ENCODE assay signal across 18 cellular contexts in the genomic region with DNA sequence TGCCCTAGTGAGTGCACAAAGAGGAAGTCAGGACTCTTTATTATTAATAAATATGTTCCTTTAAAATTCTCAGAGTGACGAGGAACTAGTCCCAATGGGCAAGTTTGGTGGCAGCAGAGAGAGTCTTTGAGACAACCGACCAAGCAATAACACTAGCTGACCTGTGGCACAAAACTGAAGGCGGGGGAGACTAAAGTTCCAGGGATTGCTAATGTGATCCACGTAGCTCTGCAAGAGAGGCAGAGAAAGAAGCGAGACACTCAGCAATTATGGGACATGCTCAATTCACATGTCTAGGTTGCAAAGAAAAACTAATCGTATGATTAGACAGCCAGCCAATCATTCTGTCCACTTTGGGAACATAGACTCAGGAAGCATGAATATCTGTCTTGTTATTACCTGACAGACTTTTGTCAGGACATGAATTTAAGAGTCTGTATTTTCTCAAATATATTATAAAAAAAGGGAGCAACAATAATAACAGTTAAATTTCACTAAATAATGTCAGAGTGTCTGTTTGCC.
DNase-seq lines count a peak whose midpoint lies in the region; ATAC-seq, FAIRE-seq and TF ChIP-seq lines count a peak whose summit lies in the region.
"Had no signal": no experiment of that assay in that cellular context is flagged by ENCODE, and none has a peak within 500 bp of the region (broad histone marks: within the 10 kb centered on the region; RNA-seq: fewer than 3 reads in every experiment).

No MANE protein-coding gene starts in this region.

- H2AFZ ChIP-seq in GM23338 = no peak overlapping the region
- H2AFZ ChIP-seq: GM23248, PC-9 had no signal

- WGBS in right lobe of liver (ENCODE audit: insufficient coverage, low coverage, low lambda C conversion rate, missing lambda C conversion rate) = 19% methylated on average over 6 of the region's 6 CpGs
- WGBS in spleen, 5 donors = 53 to 68% (median 59%) methylated on average over 6 of the region's 6 CpGs

- ATAC-seq in GM23338 (no peak), right lobe of liver (peak; percentile 29 to 50 (median 39))
- ATAC-seq: Right ventricle myocardium inferior had no signal

- H3K4me3 ChIP-seq in GM23338 = no peak overlapping the region
- no peak overlapping the region for H3K4me3 ChIP-seq in bronchial epithelial cell (ENCODE audit: low read depth, low read length)
- no peak overlapping the region for H3K4me3 ChIP-seq in right lobe of liver
- H3K4me3 ChIP-seq in CD8-positive, alpha-beta memory T cell (ENCODE audit: low read length) = no peak overlapping the region
- H3K4me3 ChIP-seq in spleen = no peak overlapping the region
- H3K4me3 ChIP-seq: BLaER1, GM23248, K562, PC-9, SJSA1 had no signal

- TF ChIP-seq POLR2A in right lobe of liver (IDR thresholded peaks at IDR 0.05) = no peak
- TF ChIP-seq POLR2A in spleen (IDR thresholded peaks at IDR 0.05) = no peak

- intact Hi-C loops in right lobe of liver (cut with DNase I) (no loop called here), spleen (cut with DNase I; ENCODE audit: low total_unique reads) (no loop called here)

- no peaks in the 10 kb centered on the region for H3K9me3 ChIP-seq in right lobe of liver
- H3K9me3 ChIP-seq in CD8-positive, alpha-beta memory T cell (ENCODE audit: low read length) = no peaks in the 10 kb centered on the region
- H3K9me3 ChIP-seq in spleen = no peaks in the 10 kb centered on the region
- H3K9me3 ChIP-seq: BLaER1, SJSA1 had no signal

- POLR2A ChIA-PET in CD8-positive, alpha-beta memory T cell (lab: Charles Lee) = no interaction called here

- H3K27me3 Mint-ChIP-seq in GM23338 (ENCODE audit: insufficient read depth, low read depth, poor library complexity) = peaks cover 2% of the 10 kb centered on the region
- H3K27me3 Mint-ChIP-seq in CD8-positive, alpha-beta memory T cell = peaks cover 6 to 8% of the 10 kb centered on the region in 2 donors
- peaks cover 7% of the 10 kb centered on the region for H3K27me3 Mint-ChIP-seq in activated T-cell treated with anti-CD3 and anti-CD28 coated beads, Interleukin-2, amount 50 U/mL, for 24 hours

- H3K4me1 Mint-ChIP-seq in GM23338 = no peaks in the 10 kb centered on the region; the same call in 2 of the 3 replicates
- H3K4me1 Mint-ChIP-seq in CD8-positive, alpha-beta memory T cell = no peaks in the 10 kb centered on the region
- no peaks in the 10 kb centered on the region for H3K4me1 Mint-ChIP-seq in activated T-cell treated with anti-CD3 and anti-CD28 coated beads, Interleukin-2, amount 50 U/mL, for 24 hours (ENCODE audit: low read depth)
- H3K4me1 Mint-ChIP-seq: CD4-positive, CD25-positive, alpha-beta regulatory T cell had no signal

- H4K20me1 ChIP-seq in GM23338 (replicated peaks; ENCODE audit: insufficient read depth) = no peaks in the 10 kb centered on the region
- H4K20me1 ChIP-seq: BLaER1 had no signal

- H3K9me2 ChIP-seq in GM23338 (ENCODE audit: insufficient read depth) = no peaks in the 10 kb centered on the region

- no peaks in the 10 kb centered on the region for H3K36me3 ChIP-seq in GM23338 (ENCODE audit: insufficient read depth)
- H3K36me3 ChIP-seq in bronchial epithelial cell (ENCODE audit: control insufficient read depth, insufficient read depth, low read length) = no peaks in the 10 kb centered on the region
- no peaks in the 10 kb centered on the region for H3K36me3 ChIP-seq in right lobe of liver
- no peaks in the 10 kb centered on the region for H3K36me3 ChIP-seq in CD8-positive, alpha-beta memory T cell (ENCODE audit: insufficient read depth, low read length)
- no peaks in the 10 kb centered on the region for H3K36me3 ChIP-seq in spleen
- H3K36me3 ChIP-seq: BLaER1, SJSA1 had no signal

- no peak overlapping the region for H3K27ac Mint-ChIP-seq in GM23338
- H3K27ac Mint-ChIP-seq in CD8-positive, alpha-beta memory T cell = no peak overlapping the region
- no peak overlapping the region for H3K27ac Mint-ChIP-seq in activated T-cell treated with anti-CD3 and anti-CD28 coated beads, Interleukin-2, amount 50 U/mL, for 24 hours
- H3K27ac Mint-ChIP-seq: CD4-positive, CD25-positive, alpha-beta regulatory T cell had no signal

- no peaks in the 10 kb centered on the region; the same call in 2 of the 3 replicates for H3K9me3 Mint-ChIP-seq in GM23338
- no peaks in the 10 kb centered on the region for H3K9me3 Mint-ChIP-seq in CD8-positive, alpha-beta memory T cell
- H3K9me3 Mint-ChIP-seq in activated T-cell treated with anti-CD3 and anti-CD28 coated beads, Interleukin-2, amount 50 U/mL, for 24 hours = no peaks in the 10 kb centered on the region

- CTCF ChIA-PET in CD8-positive, alpha-beta memory T cell (lab: Charles Lee) = interaction anchor here (1.1 to 3.0 kb wide), 8 partner anchors 8 to 734 kb away, joined by 3 to 15 read pairs (median 8); partner anchors contain the start of gene B3GAT2

- no peaks in the 10 kb centered on the region for H3F3A ChIP-seq in GM23338 (replicated peaks; ENCODE audit: low read depth)

- no peak overlapping the region for H3K4me2 ChIP-seq in GM23338
- H3K4me2 ChIP-seq: BLaER1, PC-9 had no signal

- TF ChIP-seq CTCF in GM23338 (conservative IDR thresholded peaks at IDR 0.05; ENCODE audit: low read depth in 2 of 2) = no peak
- TF ChIP-seq CTCF in bronchial epithelial cell (IDR thresholded peaks at IDR 0.05; ENCODE audit: insufficient read depth, low read length, severe bottlenecking) = no peak
- TF ChIP-seq CTCF in right lobe of liver (IDR thresholded peaks at IDR 0.05) = no peak
- no peak for TF ChIP-seq CTCF in spleen (IDR thresholded peaks at IDR 0.05 in 8 of 11, conservative IDR thresholded peaks at IDR 0.05 in 3 of 11)

- no peak for FAIRE-seq in bronchial epithelial cell (lab: Jason Lieb, UNC)
- FAIRE-seq: GM18507 had no signal

- H3K36me3 Mint-ChIP-seq in GM23338 (ENCODE audit: low read depth) = no peaks in the 10 kb centered on the region
- no peaks in the 10 kb centered on the region for H3K36me3 Mint-ChIP-seq in CD8-positive, alpha-beta memory T cell
- no peaks in the 10 kb centered on the region for H3K36me3 Mint-ChIP-seq in activated T-cell treated with anti-CD3 and anti-CD28 coated beads, Interleukin-2, amount 50 U/mL, for 24 hours (ENCODE audit: low read depth)
- H3K36me3 Mint-ChIP-seq: CD4-positive, CD25-positive, alpha-beta regulatory T cell had no signal

- no peaks in the 10 kb centered on the region for H3K4me1 ChIP-seq in GM23338 (ENCODE audit: insufficient read depth)
- peaks cover 0 to 4% (median 2%) of the 10 kb centered on the region in 4 donors for H3K4me1 ChIP-seq in right lobe of liver
- H3K4me1 ChIP-seq in CD8-positive, alpha-beta memory T cell (ENCODE audit: insufficient read depth, low read length) = no peaks in the 10 kb centered on the region
- H3K4me1 ChIP-seq in spleen = peaks cover 0 to 7% (median 0%) of the 10 kb centered on the region in 6 donors
- H3K4me1 ChIP-seq: BLaER1, SJSA1 had no signal

- H3K79me2 ChIP-seq in GM23338 (replicated peaks; ENCODE audit: insufficient read depth) = no peaks in the 10 kb centered on the region

- no peak for DNase-seq in GM23338 (ENCODE audit: low spot score)
- DNase-seq in NAMALWA (ENCODE audit: low spot score) = peak; percentile 4
- peak; percentile 21 for DNase-seq in bronchial epithelial cell (ENCODE audit: low read depth)
- DNase-seq in right lobe of liver = no peak
- no peak for DNase-seq in SHP77 (lab: John Stamatoyannopoulos, UW)
- DNase-seq in CD8-positive, alpha-beta memory T cell = no peak
- no peak for DNase-seq in activated T-cell treated with anti-CD3 and anti-CD28 coated beads, Interleukin-2, amount 50 U/mL, for 24 hours
- DNase-seq in spleen = no peak
- DNase-seq: MV-4-11; NK-92 treated with Interleukin-12 subunit alpha and Interleukin-12 subunit beta, amount 100 ng/mL, for 24 hours; PC-9 had no signal

- no peak overlapping the region for H3K4me3 Mint-ChIP-seq in GM23338
- no peak overlapping the region for H3K4me3 Mint-ChIP-seq in CD8-positive, alpha-beta memory T cell
- no peak overlapping the region for H3K4me3 Mint-ChIP-seq in activated T-cell treated with anti-CD3 and anti-CD28 coated beads, Interleukin-2, amount 50 U/mL, for 24 hours
- H3K4me3 Mint-ChIP-seq: CD4-positive, CD25-positive, alpha-beta regulatory T cell had no signal

- H3K27ac ChIP-seq in GM23338 (ENCODE audit: low read depth) = 0 out of 2 replicates have a peak overlapping the region, but pooled peaks have one; percentile 28
- H3K27ac ChIP-seq in right lobe of liver = no peak overlapping the region
- H3K27ac ChIP-seq in CD8-positive, alpha-beta memory T cell (ENCODE audit: low read depth, low read length) = no peak overlapping the region
- H3K27ac ChIP-seq in spleen = no peak overlapping the region
- H3K27ac ChIP-seq: BLaER1, GM23248, PC-9, SJSA1 had no signal

- H3K27me3 ChIP-seq in GM23338 (ENCODE audit: insufficient read depth) = no peaks in the 10 kb centered on the region
- peaks cover 2% of the 10 kb centered on the region for H3K27me3 ChIP-seq in bronchial epithelial cell (ENCODE audit: control insufficient read depth, insufficient read depth, low read length)
- no peaks in the 10 kb centered on the region for H3K27me3 ChIP-seq in right lobe of liver
- no peaks in the 10 kb centered on the region for H3K27me3 ChIP-seq in CD8-positive, alpha-beta memory T cell (ENCODE audit: insufficient read depth, low read length, poor library complexity, severe bottlenecking)
- peaks cover 0 to 4% (median 0%) of the 10 kb centered on the region in 7 donors for H3K27me3 ChIP-seq in spleen (replicated peaks in 1 of 7)
- H3K27me3 ChIP-seq: BLaER1, SJSA1 had no signal

TF ChIP-seq in GM23338, 12 proteins besides CTCF, POLR2A, EP300 and RAD21 (continues in another document):
- TF ChIP-seq ZNF331 (CRISPR knock-in tag; IDR thresholded peaks at IDR 0.05; ENCODE audit: low read depth) (no peak), JUNB (IDR thresholded peaks at IDR 0.05; ENCODE audit: unreplicated experiment) (no peak)

Comparison
In these comparisons a context has a peak if more than half of its experiments do, and no peak if none do; other contexts are left out.
1. DNase-seq: peak in NAMALWA (single experiment) and bronchial epithelial cell (single experiment); none in GM23338 (single experiment), right lobe of liver (0 of 3), SHP77 (0 of 2), CD8-positive, alpha-beta memory T cell (0 of 5), activated T-cell treated with anti-CD3 and anti-CD28 coated beads, Interleukin-2, amount 50 U/mL, for 24 hours (single experiment) and spleen (single experiment).